ENCODE assay signal across 8 cellular contexts in genomic region chr6:148251286-148251685, GRCh38.
DNase-seq lines count a peak whose midpoint lies in the region; ATAC-seq and TF ChIP-seq lines count a peak whose summit lies in the region.

No MANE protein-coding gene starts in this region.

- H3F3A ChIP-seq in Loucy (ENCODE audit: low read depth), result no peaks in the 10 kb centered on the region

- intact Hi-C loops in body of pancreas (cut with DNase I), result no loop called here

- no peak overlapping the region for H3K27ac ChIP-seq in body of pancreas

- POLR2A ChIA-PET in GM10248 (lab: Yijun Ruan, JAX) (no interaction called here), T-cell (lab: Charles Lee) (no interaction called here)

- no peak overlapping the region for H3K4me2 ChIP-seq in Loucy (ENCODE audit: low read depth, low read length, poor library complexity, severe bottlenecking)

- H3K4me3 ChIP-seq in Loucy (ENCODE audit: low read length, poor library complexity, severe bottlenecking) (no peak overlapping the region), body of pancreas (no peak overlapping the region)

- H3K27ac Mint-ChIP-seq in glutamatergic neuron (ENCODE audit: unreplicated experiment), result no peak overlapping the region
- no peak overlapping the region for H3K27ac Mint-ChIP-seq in T-cell

- no peak overlapping the region for H2AFZ ChIP-seq in Loucy (ENCODE audit: low read length)

- TF ChIP-seq CTCF in GM10248 (IDR thresholded peaks at IDR 0.05; ENCODE audit: control extremely low read depth, extremely low read depth, low read depth, missing control alignments), result peak; percentile 38
- peak; percentile 72 for TF ChIP-seq CTCF in Loucy (conservative IDR thresholded peaks at IDR 0.05; ENCODE audit: low read length)
- peak in 6 of 7 experiments; percentile 26 to 67 (median 62) for TF ChIP-seq CTCF in body of pancreas (IDR thresholded peaks at IDR 0.05)
- no peak for TF ChIP-seq CTCF in glutamatergic neuron (IDR thresholded peaks at IDR 0.05; ENCODE audit: partially characterized antibody, unreplicated experiment)

- CTCF ChIA-PET in GM10248 (lab: Yijun Ruan, JAX) (interaction anchor here (1.1 to 3.5 kb wide), 8 partner anchors 19 to 108 kb away, joined by 3 to 12 read pairs (median 4); no protein-coding TSS in a partner anchor), T-cell (lab: Charles Lee) (interaction anchor here in 1 of 2 donors (2.6 kb wide), 1 partner anchor 75 kb away, joined by 14 read pairs; no protein-coding TSS in a partner anchor)

- H3K9ac ChIP-seq in Loucy (ENCODE audit: low read depth, low read length, poor library complexity, severe bottlenecking), result no peak overlapping the region

- 13% methylated on average over 2 of the region's 2 CpGs for WGBS in body of pancreas, 2 donors

- no peaks in the 10 kb centered on the region for H3K79me2 ChIP-seq in Loucy (ENCODE audit: insufficient read depth, low read length)

- H3K27me3 Mint-ChIP-seq in glutamatergic neuron (ENCODE audit: unreplicated experiment) (no peaks in the 10 kb centered on the region), T-cell (peaks cover under 1 to 13% of the 10 kb centered on the region in 2 donors)

- no peaks in the 10 kb centered on the region for H4K20me1 ChIP-seq in Loucy (ENCODE audit: insufficient read depth, low read length, poor library complexity, severe bottlenecking)

- peaks cover 6% of the 10 kb centered on the region for H3K4me1 Mint-ChIP-seq in glutamatergic neuron (ENCODE audit: low read depth, unreplicated experiment)
- no peaks in the 10 kb centered on the region for H3K4me1 Mint-ChIP-seq in T-cell

- H3K36me3 Mint-ChIP-seq in glutamatergic neuron (ENCODE audit: unreplicated experiment) (no peaks in the 10 kb centered on the region), T-cell (no peaks in the 10 kb centered on the region)

- H3K9me2 ChIP-seq in Loucy (replicated peaks; ENCODE audit: low read depth, low read length), result no peaks in the 10 kb centered on the region

- H3K36me3 ChIP-seq in Loucy (ENCODE audit: insufficient read depth, low read length), result no peaks in the 10 kb centered on the region
- H3K36me3 ChIP-seq in body of pancreas (replicated peaks in 1 of 2; ENCODE audit: insufficient read depth in 1 of 2, low read depth in 2 of 2), result no peaks in the 10 kb centered on the region

- no peaks in the 10 kb centered on the region for H3K27me3 ChIP-seq in Loucy (ENCODE audit: insufficient read depth, low read length, poor library complexity, severe bottlenecking)
- no peaks in the 10 kb centered on the region for H3K27me3 ChIP-seq in body of pancreas

- H3K9me3 ChIP-seq in Loucy (ENCODE audit: insufficient read depth, low read depth, low read length) (no peaks in the 10 kb centered on the region), body of pancreas (no peaks in the 10 kb centered on the region)

- DNase-seq in GM10248 (ENCODE audit: extremely low spot score), result peak; percentile 16
- peak in 1 of 4 donors; percentile 15 for DNase-seq in body of pancreas
- DNase-seq in lung microvascular endothelial cell (ENCODE audit: low read depth in 2 of 2), result peak; percentile 32 to 71
- DNase-seq in NCI-H2029 treated with DMSO at 0.1 percent for 48 hours (lab: John Stamatoyannopoulos, UW), result no peak
- no peak for DNase-seq in glutamatergic neuron
- no peak for DNase-seq in T-cell
- DNase-seq in iPS-NIHi7 (ENCODE audit: extremely low spot score), result no peak

- no peak for TF ChIP-seq POLR2A in body of pancreas (IDR thresholded peaks at IDR 0.05)

- H3K4me1 ChIP-seq in Loucy (ENCODE audit: insufficient read depth, low read length, poor library complexity, severe bottlenecking) (no peaks in the 10 kb centered on the region), body of pancreas (peaks cover 13% of the 10 kb centered on the region)

- no peak overlapping the region for H3K4me3 Mint-ChIP-seq in glutamatergic neuron (ENCODE audit: unreplicated experiment)
- H3K4me3 Mint-ChIP-seq in T-cell, result no peak overlapping the region

- no peaks in the 10 kb centered on the region for H3K9me3 Mint-ChIP-seq in glutamatergic neuron (ENCODE audit: unreplicated experiment)
- no peaks in the 10 kb centered on the region for H3K9me3 Mint-ChIP-seq in T-cell

- no peak for ATAC-seq in body of pancreas
- no peak for ATAC-seq in T-cell (replicated peaks in 1 of 4)

Comparison
In these comparisons a context has a peak if more than half of its experiments do, and no peak if none do; other contexts are left out.
1. DNase-seq: peak in GM10248 (single experiment) and lung microvascular endothelial cell (2 of 2); none in NCI-H2029 treated with DMSO at 0.1 percent for 48 hours (single experiment), glutamatergic neuron (single experiment), T-cell (0 of 34) and iPS-NIHi7 (single experiment).